Comparison of ENCODE assay signal across 14 cellular contexts in the genomic region with DNA sequence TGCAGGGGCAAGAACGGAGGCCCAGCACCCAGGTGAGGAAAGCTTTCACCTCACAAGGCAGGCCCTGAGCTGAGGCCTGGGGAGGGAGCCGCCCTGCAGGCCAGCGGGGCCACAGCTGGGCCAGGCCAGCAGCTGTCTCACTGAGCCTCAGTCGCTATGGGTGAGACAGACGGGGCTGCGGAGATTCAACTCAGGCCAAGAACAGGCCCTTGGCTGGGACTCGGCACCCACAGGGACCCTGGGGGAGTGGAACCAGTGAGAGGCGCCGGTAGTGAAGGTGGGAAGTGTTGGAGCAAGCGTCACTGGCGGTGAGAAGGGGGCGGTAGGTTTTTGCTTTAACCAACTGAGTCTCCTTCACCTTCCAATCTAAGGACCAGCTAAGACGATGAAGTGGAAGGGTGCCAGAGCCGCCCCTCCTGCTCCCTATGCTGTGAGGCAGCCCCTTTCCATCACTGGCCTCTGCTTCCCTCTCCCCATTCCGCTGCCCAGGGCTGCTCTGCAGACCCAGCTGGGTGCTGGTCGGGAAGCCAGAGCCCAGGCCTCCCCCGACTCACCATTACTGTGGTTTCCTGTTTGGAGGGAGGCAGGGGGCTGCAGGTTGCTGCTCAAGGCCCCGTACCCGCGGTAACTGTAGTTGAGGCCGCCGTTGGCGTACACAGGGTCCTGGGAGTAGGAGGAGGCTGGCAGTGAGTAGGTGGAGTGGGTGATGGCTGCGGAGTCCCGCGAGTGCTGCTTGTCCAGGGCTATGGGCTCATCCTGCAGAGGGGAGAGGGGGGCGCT.
DNase-seq lines count a peak whose midpoint lies in the region; ATAC-seq and TF ChIP-seq lines count a peak whose summit lies in the region.
"Had no signal": no experiment of that assay in that cellular context is flagged by ENCODE, and none has a peak within 500 bp of the region (broad histone marks: within the 10 kb centered on the region; RNA-seq: fewer than 3 reads in every experiment).

No MANE protein-coding gene starts in this region.

- no peak overlapping the region for H3K4me3 ChIP-seq in BLaER1 treated with 17β-estradiol and CSF1 and Interleukin-3, amounts not matched to agents 10 nM and 100 nM
- no peak overlapping the region for H3K4me3 ChIP-seq in GM23338

- H3K9ac ChIP-seq in BLaER1 treated with 17β-estradiol and CSF1 and Interleukin-3, amounts not matched to agents 10 nM and 100 nM, result peak overlapping the region in 5 of 11 experiments; percentile 7 to 58 (median 39); a peak in 4 of 22 replicates

- no peak overlapping the region for H3K4me3 Mint-ChIP-seq in GM23338
- peak overlapping the region in 1 of 10 donors; percentile 43 for H3K4me3 Mint-ChIP-seq in naive thymus-derived CD8-positive, alpha-beta T cell
- H3K4me3 Mint-ChIP-seq: activated CD4-positive, alpha-beta T cell treated with anti-CD3 and anti-CD28 coated beads, Interleukin-2, amount 10 ng/mL, durations not matched to agents 7 days and 5 days; stimulated activated naive CD8-positive, alpha-beta T cell treated with anti-CD3 and anti-CD28 coated beads, Interleukin-15, Interleukin-2, amounts not matched to agents 100 ng/mL and 50 ng/mL, for 24 hours had no signal

- POLR2A ChIA-PET in naive thymus-derived CD8-positive, alpha-beta T cell (lab: Charles Lee), result no interaction called here

- H3K9me2 ChIP-seq in GM23338 (ENCODE audit: insufficient read depth), result no peaks in the 10 kb centered on the region

- ATAC-seq in GM23338 (peak; percentile 42), GM21619 (IDR thresholded peaks at IDR 0.05; ENCODE audit: unreplicated experiment) (no peak), GM18861 (IDR thresholded peaks at IDR 0.05; ENCODE audit: unreplicated experiment) (no peak)
- ATAC-seq in naive thymus-derived CD8-positive, alpha-beta T cell, result no peak

- H3K9me3 ChIP-seq in BLaER1 treated with 17β-estradiol and CSF1 and Interleukin-3, amounts not matched to agents 10 nM and 100 nM (replicated peaks in 1 of 11), result no peaks in the 10 kb centered on the region

- peak in 1 of 2 experiments; percentile 20; a peak in 1 of 4 replicates for TF ChIP-seq CTCF in GM23338 (conservative IDR thresholded peaks at IDR 0.05; ENCODE audit: low read depth in 2 of 2)

- no peak overlapping the region for H3K27ac ChIP-seq in BLaER1 treated with 17β-estradiol and CSF1 and Interleukin-3, amounts not matched to agents 10 nM and 100 nM
- H3K27ac ChIP-seq in GM23338 (ENCODE audit: low read depth) (no peak overlapping the region), angular gyrus (ENCODE audit: low read depth, low read length) (peak overlapping the region; percentile 75)

- DNase-seq in GM23338 (ENCODE audit: low spot score) (no peak), NCI-H2029 treated with DMSO at 0.1 percent for 48 hours (lab: John Stamatoyannopoulos, UW) (no peak), cortex of kidney (lab: John Stamatoyannopoulos, UW) (no peak)
- no peak for DNase-seq in naive thymus-derived CD8-positive, alpha-beta T cell
- DNase-seq: activated CD4-positive, alpha-beta T cell treated with anti-CD3 and anti-CD28 coated beads, Interleukin-2, amount 10 ng/mL, durations not matched to agents 7 days and 5 days; activated gamma-delta T cell treated with Interleukin-2 at 50 U/mL for 16 hours; GDM1; midbrain; stimulated activated CD4-positive, alpha-beta T cell treated with anti-CD3 and anti-CD28 coated beads, Interleukin-4, amount 100 ng/mL, for 24 hours had no signal

- peak overlapping the region; percentile 76 to 96 (median 89) for H3K4me2 ChIP-seq in BLaER1 treated with 17β-estradiol and CSF1 and Interleukin-3, amounts not matched to agents 10 nM and 100 nM
- no peak overlapping the region for H3K4me2 ChIP-seq in GM23338

- H3K27ac Mint-ChIP-seq in GM23338, result no peak overlapping the region
- peak overlapping the region; percentile 25 to 94 (median 84) for H3K27ac Mint-ChIP-seq in naive thymus-derived CD8-positive, alpha-beta T cell

- peaks cover 71 to 100% (median 100%) of the 10 kb centered on the region in 11 experiments for H4K20me1 ChIP-seq in BLaER1 treated with 17β-estradiol and CSF1 and Interleukin-3, amounts not matched to agents 10 nM and 100 nM
- H4K20me1 ChIP-seq in GM23338 (replicated peaks; ENCODE audit: insufficient read depth), result peaks cover 28% of the 10 kb centered on the region

- peaks cover 2% of the 10 kb centered on the region; the same call in 1 of the 3 replicates for H3K4me1 Mint-ChIP-seq in GM23338
- H3K4me1 Mint-ChIP-seq in naive thymus-derived CD8-positive, alpha-beta T cell, result peaks cover 11 to 45% (median 27%) of the 10 kb centered on the region in 4 donors
- H3K4me1 Mint-ChIP-seq: activated CD4-positive, alpha-beta T cell treated with anti-CD3 and anti-CD28 coated beads, Interleukin-2, amount 10 ng/mL, durations not matched to agents 7 days and 5 days had no signal

- peaks cover 78 to 100% (median 100%) of the 10 kb centered on the region in 10 experiments for H3K4me1 ChIP-seq in BLaER1 treated with 17β-estradiol and CSF1 and Interleukin-3, amounts not matched to agents 10 nM and 100 nM
- H3K4me1 ChIP-seq in GM23338 (ENCODE audit: insufficient read depth), result peaks cover 5% of the 10 kb centered on the region; the same call in 1 of the 2 replicates

- peaks cover 9% of the 10 kb centered on the region for H3K27me3 Mint-ChIP-seq in GM23338 (ENCODE audit: insufficient read depth, low read depth, poor library complexity)
- no peaks in the 10 kb centered on the region for H3K27me3 Mint-ChIP-seq in naive thymus-derived CD8-positive, alpha-beta T cell
- H3K27me3 Mint-ChIP-seq: activated CD4-positive, alpha-beta T cell treated with anti-CD3 and anti-CD28 coated beads, Interleukin-2, amount 10 ng/mL, durations not matched to agents 7 days and 5 days; stimulated activated naive CD8-positive, alpha-beta T cell treated with anti-CD3 and anti-CD28 coated beads, Interleukin-15, Interleukin-2, amounts not matched to agents 100 ng/mL and 50 ng/mL, for 24 hours had no signal

- no peaks in the 10 kb centered on the region for H3K9me3 Mint-ChIP-seq in GM23338
- H3K9me3 Mint-ChIP-seq in naive thymus-derived CD8-positive, alpha-beta T cell, result no peaks in the 10 kb centered on the region
- H3K9me3 Mint-ChIP-seq: activated CD4-positive, alpha-beta T cell treated with anti-CD3 and anti-CD28 coated beads, Interleukin-2, amount 10 ng/mL, durations not matched to agents 7 days and 5 days; stimulated activated naive CD8-positive, alpha-beta T cell treated with anti-CD3 and anti-CD28 coated beads, Interleukin-15, Interleukin-2, amounts not matched to agents 100 ng/mL and 50 ng/mL, for 24 hours had no signal

- H3K79me2 ChIP-seq in GM23338 (replicated peaks; ENCODE audit: insufficient read depth), result 0 out of 2 replicates have a peak, but pooled peaks cover 6% of the 10 kb centered on the region

- peaks cover 36% of the 10 kb centered on the region for H3K36me3 Mint-ChIP-seq in GM23338 (ENCODE audit: low read depth)
- peaks cover 0 to 68% (median 4%) of the 10 kb centered on the region in 3 donors for H3K36me3 Mint-ChIP-seq in naive thymus-derived CD8-positive, alpha-beta T cell

- peaks cover 66 to 100% (median 93%) of the 10 kb centered on the region in 11 experiments for H3K36me3 ChIP-seq in BLaER1 treated with 17β-estradiol and CSF1 and Interleukin-3, amounts not matched to agents 10 nM and 100 nM
- H3K36me3 ChIP-seq in GM23338 (ENCODE audit: insufficient read depth), result peaks cover 10% of the 10 kb centered on the region

- H2AFZ ChIP-seq in GM23338, result no peak overlapping the region

- H3F3A ChIP-seq in GM23338 (replicated peaks; ENCODE audit: low read depth), result 0 out of 2 replicates have a peak, but pooled peaks cover 6% of the 10 kb centered on the region

- no peaks in the 10 kb centered on the region for H3K27me3 ChIP-seq in BLaER1 treated with 17β-estradiol and CSF1 and Interleukin-3, amounts not matched to agents 10 nM and 100 nM
- H3K27me3 ChIP-seq in GM23338 (ENCODE audit: insufficient read depth), result no peaks in the 10 kb centered on the region

TF ChIP-seq in GM23338, 12 proteins besides CTCF, POLR2A, EP300 and RAD21:
- no peak for TF ChIP-seq CREB1 (CRISPR knock-in tag; IDR thresholded peaks at IDR 0.05; ENCODE audit: low read depth)
